11 cellular contexts compared by ENCODE assay signal in the genomic region with DNA sequence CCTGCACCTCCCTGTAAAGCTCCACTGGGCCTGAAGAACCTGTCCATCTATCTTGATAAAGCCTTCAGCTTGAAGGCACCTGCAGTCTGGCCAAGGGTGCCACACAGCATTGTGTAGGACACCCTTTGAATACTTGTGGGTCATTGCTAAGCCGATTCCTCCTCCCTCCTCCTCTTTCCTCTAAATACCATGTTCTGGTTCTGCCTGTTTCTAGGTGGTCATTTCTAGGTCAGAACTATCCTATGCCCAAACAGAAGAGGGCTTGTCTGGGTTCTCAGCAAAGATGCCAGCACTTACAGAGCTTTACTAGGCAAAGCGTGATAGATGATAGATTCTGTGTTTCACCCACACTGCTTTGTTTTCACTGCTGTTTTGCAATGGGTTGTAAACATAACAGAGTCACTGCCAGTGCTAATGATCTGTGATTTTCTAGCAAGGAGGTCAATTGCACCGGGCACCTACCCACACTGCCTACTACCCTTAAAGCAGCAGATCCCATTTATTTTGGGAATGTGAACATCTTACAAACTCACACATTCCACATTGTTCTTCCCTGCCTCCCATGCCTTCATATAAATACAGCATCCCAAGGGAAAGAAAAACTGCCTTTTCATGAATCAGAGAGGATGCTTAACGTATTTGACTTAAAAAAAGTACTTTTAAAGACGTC.
A peak's percentile ranks its signal among the peaks of the same experiment; 100 is the strongest.
DNase-seq lines count a peak whose midpoint lies in the region; ATAC-seq and TF ChIP-seq lines count a peak whose summit lies in the region.
"Had no signal": no experiment of that assay in that cellular context is flagged by ENCODE, and none has a peak within 500 bp of the region (broad histone marks: within the 10 kb centered on the region; RNA-seq: fewer than 3 reads in every experiment).

No MANE protein-coding gene starts in this region.

- DNase-seq in GM03348 (ENCODE audit: low spot score) = peak; percentile 29
- no peak for DNase-seq in WTC11 (ENCODE audit: low spot score)
- no peak for DNase-seq in gastrocnemius medialis
- DNase-seq in NCI-H510A (lab: John Stamatoyannopoulos, UW) = no peak
- no peak for DNase-seq in AG08396 (ENCODE audit: low spot score)
- no peak for DNase-seq in NCI-H82 (lab: John Stamatoyannopoulos, UW)
- DNase-seq: COR-L47, NCI-H187 had no signal

- H3K4me1 Mint-ChIP-seq in WTC11 = peaks cover 44% of the 10 kb centered on the region

- no peaks in the 10 kb centered on the region for H3K27me3 Mint-ChIP-seq in WTC11 (ENCODE audit: low read depth)

- peaks cover 3% of the 10 kb centered on the region; the same call in 1 of the 2 replicates for H3K36me3 Mint-ChIP-seq in WTC11

- peak overlapping the region; percentile 27 for H3K9ac ChIP-seq in iPS-18a (ENCODE audit: low read length)

- CTCF ChIA-PET in WTC11 (lab: Charles Lee) = interaction anchor here (0.5 to 1.1 kb wide), 4 partner anchors 54 to 547 kb away, joined by 3 to 4 read pairs (median 3); no protein-coding TSS in a partner anchor

- POLR2A ChIA-PET in WTC11 (lab: Charles Lee) = no interaction called here

- H3K36me3 ChIP-seq in iPS-18a (ENCODE audit: control insufficient read depth, low read depth, low read length) = no peaks in the 10 kb centered on the region
- H3K36me3 ChIP-seq in gastrocnemius medialis = no peaks in the 10 kb centered on the region

- H3K27me3 ChIP-seq in iPS-18a (ENCODE audit: control insufficient read depth, insufficient read depth, low read length) (no peaks in the 10 kb centered on the region), gastrocnemius medialis (no peaks in the 10 kb centered on the region)

- in situ Hi-C loops in gastrocnemius medialis (cut with MboI; ENCODE audit: low sequenced_read_pairs in 4 of 4) = loop anchor here (25.0 kb wide), 3 partner anchors 336 to 1311 kb away; a partner anchor contains a TSS

- H3K27ac Mint-ChIP-seq in WTC11 = peak overlapping the region; percentile 92

- intact Hi-C loops in gastrocnemius medialis (cut with DNase I; ENCODE audit: low total_unique reads) = no loop called here

- H3K4me3 ChIP-seq in iPS-18a (ENCODE audit: low read length) = no peak overlapping the region
- H3K4me3 ChIP-seq in gastrocnemius medialis = no peak overlapping the region

- H3K4me1 ChIP-seq in iPS-18a (ENCODE audit: control insufficient read depth, low read depth, low read length) = peaks cover 25% of the 10 kb centered on the region
- no peaks in the 10 kb centered on the region for H3K4me1 ChIP-seq in gastrocnemius medialis

- H3K27ac ChIP-seq in iPS-18a (ENCODE audit: low read length) (peak overlapping the region; percentile 55), gastrocnemius medialis (peak overlapping the region; percentile 53 to 73 (median 64))

- H3K9me3 ChIP-seq in iPS-18a (ENCODE audit: control insufficient read depth, low read depth, low read length) = no peaks in the 10 kb centered on the region
- H3K9me3 ChIP-seq in gastrocnemius medialis = no peaks in the 10 kb centered on the region

- ATAC-seq in WTC11 = no peak; the same call in 1 of the 2 replicates
- no peak for ATAC-seq in gastrocnemius medialis
- ATAC-seq in GM19455 (IDR thresholded peaks at IDR 0.05; ENCODE audit: unreplicated experiment) = no peak

- H3K9me3 Mint-ChIP-seq in WTC11 = peaks cover 19% of the 10 kb centered on the region
- H3K9me3 Mint-ChIP-seq: neural crest cell had no signal

- no peak for TF ChIP-seq CTCF in WTC11 (IDR thresholded peaks at IDR 0.05)
- no peak for TF ChIP-seq CTCF in gastrocnemius medialis (IDR thresholded peaks at IDR 0.05 in 4 of 5, conservative IDR thresholded peaks at IDR 0.05 in 1 of 5)

- no peak for TF ChIP-seq POLR2A in gastrocnemius medialis (IDR thresholded peaks at IDR 0.05)

- H3K4me3 Mint-ChIP-seq in WTC11 = peak overlapping the region; percentile 13; the same call in 1 of the 2 replicates
- H3K4me3 Mint-ChIP-seq: neural crest cell had no signal

TF ChIP-seq in WTC11, 78 proteins besides CTCF, POLR2A, EP300 and RAD21:
- TF ChIP-seq, protein P1, sequence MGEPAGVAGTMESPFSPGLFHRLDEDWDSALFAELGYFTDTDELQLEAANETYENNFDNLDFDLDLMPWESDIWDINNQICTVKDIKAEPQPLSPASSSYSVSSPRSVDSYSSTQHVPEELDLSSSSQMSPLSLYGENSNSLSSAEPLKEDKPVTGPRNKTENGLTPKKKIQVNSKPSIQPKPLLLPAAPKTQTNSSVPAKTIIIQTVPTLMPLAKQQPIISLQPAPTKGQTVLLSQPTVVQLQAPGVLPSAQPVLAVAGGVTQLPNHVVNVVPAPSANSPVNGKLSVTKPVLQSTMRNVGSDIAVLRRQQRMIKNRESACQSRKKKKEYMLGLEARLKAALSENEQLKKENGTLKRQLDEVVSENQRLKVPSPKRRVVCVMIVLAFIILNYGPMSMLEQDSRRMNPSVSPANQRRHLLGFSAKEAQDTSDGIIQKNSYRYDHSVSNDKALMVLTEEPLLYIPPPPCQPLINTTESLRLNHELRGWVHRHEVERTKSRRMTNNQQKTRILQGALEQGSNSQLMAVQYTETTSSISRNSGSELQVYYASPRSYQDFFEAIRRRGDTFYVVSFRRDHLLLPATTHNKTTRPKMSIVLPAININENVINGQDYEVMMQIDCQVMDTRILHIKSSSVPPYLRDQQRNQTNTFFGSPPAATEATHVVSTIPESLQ (CRISPR knock-in tag; IDR thresholded peaks at IDR 0.05) = no peak
- no peak for TF ChIP-seq OVOL2 (CRISPR knock-in tag; IDR thresholded peaks at IDR 0.05; ENCODE audit: borderline replicate concordance)
- no peak for TF ChIP-seq SMAD3 (CRISPR knock-in tag; IDR thresholded peaks at IDR 0.05; ENCODE audit: borderline replicate concordance)
- TF ChIP-seq ESRRA (CRISPR knock-in tag; IDR thresholded peaks at IDR 0.05; ENCODE audit: borderline replicate concordance) = no peak
- no peak for TF ChIP-seq PRRX2 (CRISPR knock-in tag; IDR thresholded peaks at IDR 0.05)
- TF ChIP-seq ZNF416 (CRISPR knock-in tag; IDR thresholded peaks at IDR 0.05) = no peak
- TF ChIP-seq ZNF263 (CRISPR knock-in tag; IDR thresholded peaks at IDR 0.05; ENCODE audit: low read depth) = no peak
TF ChIP-seq in WTC11: peak in this region for 0.
